Comparison of ENCODE assay signal across 19 cellular contexts in genomic region chr1:246427611-246428010, GRCh38.
DNase-seq lines count a peak whose midpoint lies in the region; ATAC-seq, FAIRE-seq and TF ChIP-seq lines count a peak whose summit lies in the region.
"Had no signal": no experiment of that assay in that cellular context is flagged by ENCODE, and none has a peak within 500 bp of the region (broad histone marks: within the 10 kb centered on the region; RNA-seq: fewer than 3 reads in every experiment).

No MANE protein-coding gene starts in this region.

- H3K4me1 Mint-ChIP-seq in activated CD8-positive, alpha-beta memory T cell treated with anti-CD3 and anti-CD28 coated beads, Interleukin-2, amount 10 ng/mL, durations not matched to agents 7 days and 5 days: peaks cover 22% of the 10 kb centered on the region

- BruUV-seq in K562 (replicated peaks; lab: Mats Ljungman, UMichigan): no TSS peak

- POLR2A ChIA-PET in K562 (lab: Yijun Ruan, JAX): no interaction called here

- no peaks in the 10 kb centered on the region for H3K36me3 ChIP-seq in K562 (ENCODE audit: control insufficient read depth, insufficient read depth, low read length)
- H3K36me3 ChIP-seq in smooth muscle cell (ENCODE audit: low read depth): no peaks in the 10 kb centered on the region
- H3K36me3 ChIP-seq: ascending aorta, upper lobe of left lung had no signal

- no peaks in the 10 kb centered on the region for H3K27me3 Mint-ChIP-seq in activated CD8-positive, alpha-beta memory T cell treated with anti-CD3 and anti-CD28 coated beads, Interleukin-2, amount 10 ng/mL, durations not matched to agents 7 days and 5 days
- H3K27me3 Mint-ChIP-seq: CD4-positive, alpha-beta T cell; progenitor cell of endocrine pancreas; stimulated activated naive B cell treated with anti-CD40 and anti-IgM and Interleukin-4, amounts not matched to agents 10 μg/mL and 1 μg/mL and 100 μg/mL, for 72 hours had no signal

- ATAC-seq in activated CD8-positive, alpha-beta memory T cell treated with anti-CD3 and anti-CD28 coated beads, Interleukin-2, amount 10 ng/mL, durations not matched to agents 7 days and 5 days: no peak
- ATAC-seq in K562 (no peak), HG02852 (IDR thresholded peaks at IDR 0.05; ENCODE audit: unreplicated experiment) (no peak), HG02870 (IDR thresholded peaks at IDR 0.05; ENCODE audit: unreplicated experiment) (no peak)
- ATAC-seq: A549; stimulated activated naive B cell treated with anti-CD40 and anti-IgM and Interleukin-4, amounts not matched to agents 10 μg/mL and 1 μg/mL and 100 μg/mL, for 72 hours had no signal

- H4K20me1 ChIP-seq in K562 (replicated peaks; ENCODE audit: control insufficient read depth, insufficient read depth, low read length): no peaks in the 10 kb centered on the region
- peaks cover 6% of the 10 kb centered on the region for H4K20me1 ChIP-seq in smooth muscle cell (ENCODE audit: low read depth)

- intact Hi-C loops in K562 (cut with micrococcal nuclease): loop anchor here (5.0 to 10.0 kb wide), 2 partner anchors 120 to 213 kb away; no protein-coding TSS in a partner anchor

- H3K4me2 ChIP-seq in K562 (ENCODE audit: insufficient read depth, low read length) (no peak overlapping the region), smooth muscle cell (no peak overlapping the region)
- H3K4me2 ChIP-seq: A549 had no signal

- in situ Hi-C loops in K562 (cut with MboI): no loop called here

- CTCF ChIA-PET in activated CD8-positive, alpha-beta memory T cell treated with anti-CD3 and anti-CD28 coated beads, Interleukin-2, amount 10 ng/mL, durations not matched to agents 7 days and 5 days (lab: Charles Lee): no interaction called here
- CTCF ChIA-PET in K562 (lab: Yijun Ruan, JAX; ENCODE audit: low intra/inter-chr PET ratio): no interaction called here

- no peak overlapping the region for H3K4me3 Mint-ChIP-seq in activated CD8-positive, alpha-beta memory T cell treated with anti-CD3 and anti-CD28 coated beads, Interleukin-2, amount 10 ng/mL, durations not matched to agents 7 days and 5 days
- H3K4me3 Mint-ChIP-seq: CD4-positive, alpha-beta T cell; stimulated activated naive B cell treated with anti-CD40 and anti-IgM and Interleukin-4, amounts not matched to agents 10 μg/mL and 1 μg/mL and 100 μg/mL, for 72 hours had no signal

- TF ChIP-seq POLR2A in K562 (conservative IDR thresholded peaks at IDR 0.05): no peak

- H2AFZ ChIP-seq in K562 (ENCODE audit: low read depth, low read length) (no peak overlapping the region), smooth muscle cell (ENCODE audit: low read depth) (no peak overlapping the region)

- no peaks in the 10 kb centered on the region for H3F3A ChIP-seq in smooth muscle cell (ENCODE audit: low read depth)

- no peaks in the 10 kb centered on the region for H3K9me3 Mint-ChIP-seq in activated CD8-positive, alpha-beta memory T cell treated with anti-CD3 and anti-CD28 coated beads, Interleukin-2, amount 10 ng/mL, durations not matched to agents 7 days and 5 days (ENCODE audit: low read depth)

- TF ChIP-seq RAD21 in K562 (CRISPR knock-in tag; conservative IDR thresholded peaks at IDR 0.05 in 1 of 2, IDR thresholded peaks at IDR 0.05 in 1 of 2): no peak

- no peak overlapping the region for H3K27ac ChIP-seq in K562 (ENCODE audit: extremely low read depth, low read depth, low read length)
- peak overlapping the region; percentile 60 for H3K27ac ChIP-seq in smooth muscle cell (ENCODE audit: low read depth)
- H3K27ac ChIP-seq: A549, ascending aorta, upper lobe of left lung had no signal

- H3K9ac ChIP-seq in K562 (ENCODE audit: insufficient read depth in 1 of 2, low read depth in 2 of 2, low read length in 2 of 2) (no peak overlapping the region), smooth muscle cell (ENCODE audit: low read depth) (peak overlapping the region; percentile 10)

- H3K4me1 ChIP-seq in K562 (replicated peaks in 1 of 2; ENCODE audit: control insufficient read depth in 2 of 2, insufficient read depth in 2 of 2, low read length in 2 of 2): peaks cover 7 to 27% of the 10 kb centered on the region in 2 experiments; a peak in 4 of 5 replicates
- no peaks in the 10 kb centered on the region for H3K4me1 ChIP-seq in smooth muscle cell (ENCODE audit: low read depth)
- H3K4me1 ChIP-seq: A549, ascending aorta, upper lobe of left lung had no signal

- H3K4me3 ChIP-seq in K562: no peak overlapping the region
- H3K4me3 ChIP-seq in smooth muscle cell: no peak overlapping the region
- H3K4me3 ChIP-seq: A549, ascending aorta, upper lobe of left lung had no signal

- no peak for TF ChIP-seq EP300 in K562 (IDR thresholded peaks at IDR 0.05; ENCODE audit: low read length)

- no peaks in the 10 kb centered on the region for H3K9me1 ChIP-seq in K562 (ENCODE audit: control insufficient read depth, insufficient read depth, low read length)

- peaks cover 20% of the 10 kb centered on the region for H3K36me3 Mint-ChIP-seq in activated CD8-positive, alpha-beta memory T cell treated with anti-CD3 and anti-CD28 coated beads, Interleukin-2, amount 10 ng/mL, durations not matched to agents 7 days and 5 days

- no peak for TF ChIP-seq CTCF in K562 (IDR thresholded peaks at IDR 0.05 in 2 of 3, conservative IDR thresholded peaks at IDR 0.05 in 1 of 3; ENCODE audit: insufficient read depth in 2 of 3, low read depth in 1 of 3, low read length in 3 of 3)
- TF ChIP-seq CTCF in smooth muscle cell (IDR thresholded peaks at IDR 0.05; ENCODE audit: borderline replicate concordance, insufficient read depth, poor library complexity, severe bottlenecking): no peak

- no peak for FAIRE-seq in K562 (lab: Jason Lieb, UNC)
- FAIRE-seq: A549 had no signal

- H3K27me3 ChIP-seq in K562 (ENCODE audit: control insufficient read depth in 2 of 2, insufficient read depth in 2 of 2, low read length in 2 of 2) (no peaks in the 10 kb centered on the region), smooth muscle cell (ENCODE audit: low read depth) (no peaks in the 10 kb centered on the region)
- H3K27me3 ChIP-seq: ascending aorta, upper lobe of left lung had no signal

- 82% methylated on average over 3 of the region's 3 CpGs for WGBS in K562 (ENCODE audit: insufficient coverage, low coverage, missing lambda C conversion rate)
- WGBS in smooth muscle cell (ENCODE audit: low lambda C conversion rate): 67% methylated on average over 3 of the region's 3 CpGs

- peak overlapping the region; percentile 81 for H3K27ac Mint-ChIP-seq in activated CD8-positive, alpha-beta memory T cell treated with anti-CD3 and anti-CD28 coated beads, Interleukin-2, amount 10 ng/mL, durations not matched to agents 7 days and 5 days
- H3K27ac Mint-ChIP-seq: CD4-positive, alpha-beta T cell; progenitor cell of endocrine pancreas; stimulated activated naive B cell treated with anti-CD40 and anti-IgM and Interleukin-4, amounts not matched to agents 10 μg/mL and 1 μg/mL and 100 μg/mL, for 72 hours had no signal

- H3K79me2 ChIP-seq in K562 (ENCODE audit: control insufficient read depth, insufficient read depth, low read length) (0 out of 3 replicates have a peak, but pooled peaks cover 2% of the 10 kb centered on the region), smooth muscle cell (ENCODE audit: low read depth) (no peaks in the 10 kb centered on the region)

- no peak for DNase-seq in activated CD8-positive, alpha-beta memory T cell treated with anti-CD3 and anti-CD28 coated beads, Interleukin-2, amount 10 ng/mL, durations not matched to agents 7 days and 5 days
- no peak for DNase-seq in activated CD8-positive, alpha-beta memory T cell treated with anti-CD3 and anti-CD28 coated beads for 24 hours
- DNase-seq in M059J (ENCODE audit: low read depth) (peak; percentile 58), K562 (ENCODE audit: extremely low read depth in 1 of 4, low spot score in 3 of 4) (no peak), smooth muscle cell (lab: John Stamatoyannopoulos, UW; ENCODE audit: unreplicated experiment) (no peak), epidermal melanocyte (ENCODE audit: insufficient read length, low spot score) (no peak)
- DNase-seq: activated CD8-positive, alpha-beta memory T cell treated with anti-CD3 and anti-CD28 coated beads, Interleukin-2, amount 50 U/mL, for 4 hours; activated naive CD4-positive, alpha-beta T cell; CD4-positive, alpha-beta T cell; cortex of kidney; NCI-H69; stimulated activated CD4-positive, alpha-beta T cell treated with anti-CD3 and anti-CD28 coated beads, Interleukin-12 subunit alpha, Interleukin-12 subunit beta, amount 100 ng/mL, for 4 hours; stimulated activated naive B cell treated with anti-CD40 and anti-IgM and Interleukin-4, amounts not matched to agents 10 μg/mL and 1 μg/mL and 100 μg/mL, for 72 hours; upper lobe of left lung had no signal

- 0 out of 2 replicates have a peak, but pooled peaks cover 4% of the 10 kb centered on the region for H3K9me3 ChIP-seq in K562 (replicated peaks; ENCODE audit: control insufficient read depth, insufficient read depth, low read depth, low read length)
- H3K9me3 ChIP-seq in smooth muscle cell (replicated peaks; ENCODE audit: low read depth): no peaks in the 10 kb centered on the region
- H3K9me3 ChIP-seq: A549, ascending aorta, upper lobe of left lung had no signal

TF ChIP-seq in K562, 482 proteins besides CTCF, POLR2A, EP300 and RAD21:
- TF ChIP-seq CCNT2 (IDR thresholded peaks at IDR 0.05; ENCODE audit: borderline replicate concordance, extremely low read depth, insufficient read length, low read depth, low read length) (no peak), DMBX1 (CRISPR knock-in tag; IDR thresholded peaks at IDR 0.05; ENCODE audit: borderline replicate concordance) (peak; percentile 32; the same call in 1 of the 2 replicates)
